In genomic region chr4:41141910-41142309, GRCh38 we compare ENCODE assay signal across 13 cellular contexts.
DNase-seq lines count a peak whose midpoint lies in the region; ATAC-seq and TF ChIP-seq lines count a peak whose summit lies in the region.
"Had no signal": no experiment of that assay in that cellular context is flagged by ENCODE, and none has a peak within 500 bp of the region (broad histone marks: within the 10 kb centered on the region; RNA-seq: fewer than 3 reads in every experiment).

No MANE protein-coding gene starts in this region.

- H3K23ac ChIP-seq in mesenchymal stem cell (ENCODE audit: low read length in 2 of 2), result no peak overlapping the region

- H4K91ac ChIP-seq in mesenchymal stem cell (ENCODE audit: low read length), result no peak overlapping the region

- no peak overlapping the region for H2BK120ac ChIP-seq in mesenchymal stem cell (ENCODE audit: low read depth, low read length)

- H3K27ac Mint-ChIP-seq in CD8-positive, alpha-beta memory T cell, result no peak overlapping the region
- H3K27ac Mint-ChIP-seq: activated CD8-positive, alpha-beta memory T cell treated with anti-CD3 and anti-CD28 coated beads, Interleukin-2, amount 10 ng/mL, durations not matched to agents 7 days and 5 days; dendritic cell treated with granulocyte-macrophage colony-stimulating factor and Interleukin-4, amounts not matched to agents 40 ng/mL and 50 ng/mL, for 4 days had no signal

- H3K9ac ChIP-seq in mesenchymal stem cell (ENCODE audit: low read length), result no peak overlapping the region

- H2BK5ac ChIP-seq in mesenchymal stem cell (ENCODE audit: low read depth, low read length, poor library complexity, severe bottlenecking), result no peak overlapping the region

- H3K36me3 Mint-ChIP-seq in CD8-positive, alpha-beta memory T cell, result no peaks in the 10 kb centered on the region
- H3K36me3 Mint-ChIP-seq: activated CD8-positive, alpha-beta memory T cell treated with anti-CD3 and anti-CD28 coated beads, Interleukin-2, amount 10 ng/mL, durations not matched to agents 7 days and 5 days had no signal

- H3K18ac ChIP-seq in mesenchymal stem cell (ENCODE audit: low read depth in 1 of 2, low read length in 2 of 2), result no peak overlapping the region

- H4K8ac ChIP-seq in mesenchymal stem cell (ENCODE audit: low read length), result no peak overlapping the region

- CTCF ChIA-PET in CD8-positive, alpha-beta memory T cell (lab: Charles Lee), result no interaction called here

- H3K4me1 Mint-ChIP-seq in CD8-positive, alpha-beta memory T cell, result no peaks in the 10 kb centered on the region
- H3K4me1 Mint-ChIP-seq: activated CD8-positive, alpha-beta memory T cell treated with anti-CD3 and anti-CD28 coated beads, Interleukin-2, amount 10 ng/mL, durations not matched to agents 7 days and 5 days had no signal

- H3K27ac ChIP-seq in mesenchymal stem cell (ENCODE audit: low read length, poor library complexity, severe bottlenecking), result peak overlapping the region; percentile 75
- peak overlapping the region; percentile 69 to 80 (median 74) for H3K27ac ChIP-seq in upper lobe of left lung
- no peak overlapping the region for H3K27ac ChIP-seq in CD8-positive, alpha-beta memory T cell (ENCODE audit: low read depth, low read length)

- no peak for TF ChIP-seq CTCF in upper lobe of left lung (IDR thresholded peaks at IDR 0.05)

- H3K4me3 Mint-ChIP-seq in CD8-positive, alpha-beta memory T cell, result no peak overlapping the region
- H3K4me3 Mint-ChIP-seq: activated CD8-positive, alpha-beta memory T cell treated with anti-CD3 and anti-CD28 coated beads, Interleukin-2, amount 10 ng/mL, durations not matched to agents 7 days and 5 days; dendritic cell treated with granulocyte-macrophage colony-stimulating factor and Interleukin-4, amounts not matched to agents 40 ng/mL and 50 ng/mL, for 4 days had no signal

- WGBS in mesenchymal stem cell, result 60% methylated on average over 1 of the region's 1 CpG
- WGBS in upper lobe of left lung, 2 donors, result 62 to 88% methylated on average over 1 of the region's 1 CpG

- H3K4me3 ChIP-seq in mesenchymal stem cell (ENCODE audit: insufficient read depth in 1 of 2, low read depth in 1 of 2, low read length in 2 of 2) (peak overlapping the region in 1 of 2 experiments; percentile 39), upper lobe of left lung (no peak overlapping the region)
- H3K4me3 ChIP-seq in CD8-positive, alpha-beta memory T cell (ENCODE audit: low read length), result no peak overlapping the region

- no peak overlapping the region for H2BK12ac ChIP-seq in mesenchymal stem cell (ENCODE audit: low read length in 2 of 2)

- H3K27me3 ChIP-seq in mesenchymal stem cell (ENCODE audit: control insufficient read depth in 1 of 2, insufficient read depth in 1 of 2, low read length in 2 of 2), result no peaks in the 10 kb centered on the region
- H3K27me3 ChIP-seq in upper lobe of left lung, result no peaks in the 10 kb centered on the region
- no peaks in the 10 kb centered on the region for H3K27me3 ChIP-seq in CD8-positive, alpha-beta memory T cell (ENCODE audit: insufficient read depth, low read length, poor library complexity, severe bottlenecking)

- H3K4me2 ChIP-seq in mesenchymal stem cell (ENCODE audit: low read length, poor library complexity, severe bottlenecking), result no peak overlapping the region

- H2AFZ ChIP-seq in mesenchymal stem cell (ENCODE audit: low read depth, low read length), result no peak overlapping the region

- peaks cover 0 to 5% (median 0%) of the 10 kb centered on the region in 5 donors for H3K9me3 Mint-ChIP-seq in CD8-positive, alpha-beta memory T cell
- H3K9me3 Mint-ChIP-seq: dendritic cell treated with granulocyte-macrophage colony-stimulating factor and Interleukin-4, amounts not matched to agents 40 ng/mL and 50 ng/mL, for 4 days had no signal

- TF ChIP-seq EP300 in upper lobe of left lung (IDR thresholded peaks at IDR 0.05), result no peak

- ATAC-seq in upper lobe of left lung (ENCODE audit: low FRiP score in 2 of 2), result peak in 1 of 2 donors; percentile 65
- ATAC-seq: activated CD8-positive, alpha-beta memory T cell treated with anti-CD3 and anti-CD28 coated beads, Interleukin-2, amount 10 ng/mL, durations not matched to agents 7 days and 5 days had no signal

- H3K4ac ChIP-seq in mesenchymal stem cell (ENCODE audit: low read depth in 1 of 2, low read length in 2 of 2), result no peak overlapping the region

- peak; percentile 61 for DNase-seq in dedifferentiated amniotic fluid mesenchymal stem cell (ENCODE audit: extremely low spot score)
- DNase-seq in mesenchymal stem cell, result peak; percentile 76
- no peak for DNase-seq in upper lobe of left lung
- no peak for DNase-seq in superior temporal gyrus (ENCODE audit: extremely low spot score)
- no peak for DNase-seq in CD8-positive, alpha-beta memory T cell
- DNase-seq in head of caudate nucleus, result no peak
- no peak for DNase-seq in NK-92 treated with Interleukin-12 subunit alpha and Interleukin-12 subunit beta, amount 100 ng/mL, for 24 hours (lab: John Stamatoyannopoulos, UW)
- DNase-seq: activated CD8-positive, alpha-beta memory T cell treated with anti-CD3 and anti-CD28 coated beads, Interleukin-2, amount 10 ng/mL, durations not matched to agents 7 days and 5 days; NCI-H446; stimulated activated CD4-positive, alpha-beta T cell treated with anti-CD3 and anti-CD28 coated beads, Interleukin-12 subunit alpha, Interleukin-12 subunit beta, amount 100 ng/mL, for 4 hours; stimulated activated naive CD4-positive, alpha-beta T cell treated with Interleukin-2 at 50 U/mL for 16 hours had no signal

- no peak for TF ChIP-seq POLR2A in upper lobe of left lung (IDR thresholded peaks at IDR 0.05)

- intact Hi-C loops in head of caudate nucleus (cut with DNase I), result loop anchor here (10.0 kb wide), 1 partner anchor 63 kb away; no protein-coding TSS in a partner anchor

- peaks cover 7% of the 10 kb centered on the region for H3K79me1 ChIP-seq in mesenchymal stem cell (replicated peaks; ENCODE audit: low read length, poor library complexity, severe bottlenecking)

- POLR2A ChIA-PET in CD8-positive, alpha-beta memory T cell (lab: Charles Lee), result no interaction called here

- no peak overlapping the region for H2BK15ac ChIP-seq in mesenchymal stem cell (ENCODE audit: low read depth, poor library complexity, severe bottlenecking)

- peaks cover 13% of the 10 kb centered on the region for H3K4me1 ChIP-seq in mesenchymal stem cell (ENCODE audit: control insufficient read depth, insufficient read depth, low read depth, low read length)
- peaks cover 22 to 44% (median 29%) of the 10 kb centered on the region in 4 donors for H3K4me1 ChIP-seq in upper lobe of left lung
- no peaks in the 10 kb centered on the region for H3K4me1 ChIP-seq in CD8-positive, alpha-beta memory T cell (ENCODE audit: insufficient read depth, low read length)

- no peak overlapping the region for H3K14ac ChIP-seq in mesenchymal stem cell (ENCODE audit: low read length in 2 of 2)

- H3K9me3 ChIP-seq in mesenchymal stem cell (ENCODE audit: control insufficient read depth, low read length) (no peaks in the 10 kb centered on the region), upper lobe of left lung (no peaks in the 10 kb centered on the region)
- H3K9me3 ChIP-seq in CD8-positive, alpha-beta memory T cell (ENCODE audit: low read length), result no peaks in the 10 kb centered on the region

- peaks cover 2 to 3% of the 10 kb centered on the region in 2 experiments for H3K36me3 ChIP-seq in mesenchymal stem cell (ENCODE audit: control insufficient read depth in 1 of 2, insufficient read depth in 2 of 2, low read depth in 1 of 2, low read length in 2 of 2)
- H3K36me3 ChIP-seq in upper lobe of left lung, result no peaks in the 10 kb centered on the region
- H3K36me3 ChIP-seq in CD8-positive, alpha-beta memory T cell (ENCODE audit: insufficient read depth, low read length), result no peaks in the 10 kb centered on the region

- H2AK5ac ChIP-seq in mesenchymal stem cell (ENCODE audit: low read length, severe bottlenecking), result peak overlapping the region; percentile 93

- no peaks in the 10 kb centered on the region for H3K27me3 Mint-ChIP-seq in CD8-positive, alpha-beta memory T cell
- H3K27me3 Mint-ChIP-seq: dendritic cell treated with granulocyte-macrophage colony-stimulating factor and Interleukin-4, amounts not matched to agents 40 ng/mL and 50 ng/mL, for 4 days had no signal

TF ChIP-seq in PFSK-1, 5 proteins besides CTCF, POLR2A, EP300 and RAD21:
- TF ChIP-seq POLR2AphosphoS5 (IDR thresholded peaks at IDR 0.05; ENCODE audit: low read depth, low read length) (no peak), REST (IDR thresholded peaks at IDR 0.05; ENCODE audit: insufficient read depth in 1 of 2, low read depth in 2 of 2, low read length in 2 of 2) (no peak), FOXP2 (optimal IDR thresholded peaks at IDR 0.05; ENCODE audit: borderline replicate concordance, extremely low read depth, extremely low read length, insufficient read depth) (no peak), TAF1 (IDR thresholded peaks at IDR 0.05; ENCODE audit: borderline replicate concordance, insufficient read depth, low read length) (peak; percentile 38; the same call in 1 of the 2 replicates), SIN3A (IDR thresholded peaks at IDR 0.05; ENCODE audit: borderline replicate concordance, insufficient read depth, low read length) (no peak)
TF ChIP-seq in PFSK-1: peak in this region for 1.

Comparison
In these comparisons a context has a peak if more than half of its experiments do, and no peak if none do; other contexts are left out.
1. DNase-seq: peak in dedifferentiated amniotic fluid mesenchymal stem cell (single experiment) and mesenchymal stem cell (single experiment); none in upper lobe of left lung (0 of 2), superior temporal gyrus (single experiment), CD8-positive, alpha-beta memory T cell (0 of 5), head of caudate nucleus (0 of 42) and NK-92 treated with Interleukin-12 subunit alpha and Interleukin-12 subunit beta, amount 100 ng/mL, for 24 hours (single experiment).